Comparison of ENCODE assay signal across 8 cellular contexts in genomic region chr22:37266581-37267127, GRCh38. TPM values are rescaled to one million over a fixed set of nuclear protein-coding genes. Genes with fewer than 3 reads are reported as not detected.
DNase-seq lines count a peak whose midpoint lies in the region; ATAC-seq and TF ChIP-seq lines count a peak whose summit lies in the region.

No MANE protein-coding gene starts in this region.

- H3K36me3 Mint-ChIP-seq in naive thymus-derived CD8-positive, alpha-beta T cell, result peaks cover 0 to 5% (median 0%) of the 10 kb centered on the region in 3 donors

- peaks cover 27 to 35% (median 31%) of the 10 kb centered on the region in 4 donors for H3K4me1 Mint-ChIP-seq in naive thymus-derived CD8-positive, alpha-beta T cell

- no peaks in the 10 kb centered on the region for H3K27me3 Mint-ChIP-seq in naive thymus-derived CD8-positive, alpha-beta T cell

- H4K20me1 ChIP-seq in BLaER1, result no peaks in the 10 kb centered on the region

- 0 out of 2 replicates have a peak, but pooled peaks cover 8% of the 10 kb centered on the region for H3K36me3 ChIP-seq in BLaER1
- H3K36me3 ChIP-seq in brain microvascular endothelial cell (replicated peaks), result no peaks in the 10 kb centered on the region

- H3K27me3 ChIP-seq in BLaER1 (no peaks in the 10 kb centered on the region), HL-60 (ENCODE audit: insufficient read depth, poor library complexity, severe bottlenecking) (no peaks in the 10 kb centered on the region), brain microvascular endothelial cell (replicated peaks) (no peaks in the 10 kb centered on the region)

- in situ Hi-C loops in brain microvascular endothelial cell (cut with HindIII; ENCODE audit: low pct_ligation_motif_present, low sequenced_read_pairs), result no loop called here

- peak overlapping the region; percentile 2; the same call in 1 of the 2 replicates for H3K9ac ChIP-seq in BLaER1

- 0 out of 2 replicates have a peak overlapping the region, but pooled peaks have one; percentile 58 for H3K4me3 ChIP-seq in BLaER1
- H3K4me3 ChIP-seq in HL-60 (replicated peaks; ENCODE audit: insufficient read depth, low read length), result no peak overlapping the region
- peak overlapping the region; percentile 45 for H3K4me3 ChIP-seq in brain microvascular endothelial cell (ENCODE audit: low read depth, low read length)

- H3K27ac Mint-ChIP-seq in naive thymus-derived CD8-positive, alpha-beta T cell, result peak overlapping the region; percentile 85 to 98 (median 95)

- POLR2A ChIA-PET in naive thymus-derived CD8-positive, alpha-beta T cell (lab: Charles Lee), result interaction anchor here (0.6 to 2.2 kb wide), 8 partner anchors 15 to 218 kb away, joined by 3 to 13 read pairs (median 4); no protein-coding TSS in a partner anchor

- peaks cover 0 to 12% (median 0%) of the 10 kb centered on the region in 9 donors for H3K9me3 Mint-ChIP-seq in naive thymus-derived CD8-positive, alpha-beta T cell

- peaks cover 29% of the 10 kb centered on the region for H3K4me1 ChIP-seq in BLaER1

- H3K27ac ChIP-seq in BLaER1 (no peak overlapping the region), HL-60 (replicated peaks) (peak overlapping the region; percentile 83), brain microvascular endothelial cell (no peak overlapping the region)

- TF ChIP-seq CTCF in HL-60 (IDR thresholded peaks at IDR 0.05; ENCODE audit: insufficient read depth, low read length), result no peak
- no peak for TF ChIP-seq CTCF in brain microvascular endothelial cell (IDR thresholded peaks at IDR 0.05; ENCODE audit: low read depth, low read length, missing control alignments)

- peak overlapping the region; percentile 72 for H3K4me2 ChIP-seq in BLaER1

- no peak for DNase-seq in HL-60 (ENCODE audit: low read depth in 1 of 2, low spot score in 1 of 2)
- no peak for DNase-seq in brain microvascular endothelial cell
- DNase-seq in naive thymus-derived CD8-positive, alpha-beta T cell, result no peak
- DNase-seq in NCI-H2171 (lab: John Stamatoyannopoulos, UW), result no peak
- no peak for DNase-seq in SIG-M5 (lab: John Stamatoyannopoulos, UW)

- peak; percentile 23 to 25 for ATAC-seq in naive thymus-derived CD8-positive, alpha-beta T cell
- no peak for ATAC-seq in HG02852 (IDR thresholded peaks at IDR 0.05; ENCODE audit: unreplicated experiment)
- ATAC-seq in GM21786 (IDR thresholded peaks at IDR 0.05; ENCODE audit: unreplicated experiment), result no peak

- H3K4me3 Mint-ChIP-seq in naive thymus-derived CD8-positive, alpha-beta T cell, result peak overlapping the region; percentile 82 to 93 (median 86)

- H3K9me3 ChIP-seq in BLaER1, result peaks cover 16% of the 10 kb centered on the region

RNA-seq across cellular contexts. Expression of gene CYTH4, which starts 15.7 kb away (rescaled TPM):
- total RNA-seq in naive thymus-derived CD8-positive, alpha-beta T cell, result 100 to 1,000 TPM; 177 to 193 TPM
- 10 to 100 TPM; 48.9 to 60.8 (median 54.6) TPM for polyA plus RNA-seq in naive thymus-derived CD8-positive, alpha-beta T cell

RNA-seq across cellular contexts. Expression of gene RAC2, which starts 22.6 kb away (rescaled TPM):
- 100 to 1,000 TPM; 295 to 297 TPM for total RNA-seq in naive thymus-derived CD8-positive, alpha-beta T cell
- 1,000 to 10,000 TPM in 2 of 3 donors, 100 to 1,000 TPM in 1; 740 to 1,115 (median 1,110) TPM for polyA plus RNA-seq in naive thymus-derived CD8-positive, alpha-beta T cell

RNA-seq across cellular contexts. Expression of gene SSTR3, which starts 54.4 kb away (rescaled TPM):
- total RNA-seq in naive thymus-derived CD8-positive, alpha-beta T cell, result 10 to 100 TPM; 13.5 to 13.7 TPM
- 1 to 10 TPM; 2.9 to 7.3 (median 4.2) TPM for polyA plus RNA-seq in naive thymus-derived CD8-positive, alpha-beta T cell

Comparison
In these comparisons a context has a peak if more than half of its experiments do, and no peak if none do; other contexts are left out.
1. ATAC-seq: peak in naive thymus-derived CD8-positive, alpha-beta T cell (2 of 2); none in HG02852 (single experiment) and GM21786 (single experiment).